1 cellular context compared by ENCODE assay signal in the genomic region with DNA sequence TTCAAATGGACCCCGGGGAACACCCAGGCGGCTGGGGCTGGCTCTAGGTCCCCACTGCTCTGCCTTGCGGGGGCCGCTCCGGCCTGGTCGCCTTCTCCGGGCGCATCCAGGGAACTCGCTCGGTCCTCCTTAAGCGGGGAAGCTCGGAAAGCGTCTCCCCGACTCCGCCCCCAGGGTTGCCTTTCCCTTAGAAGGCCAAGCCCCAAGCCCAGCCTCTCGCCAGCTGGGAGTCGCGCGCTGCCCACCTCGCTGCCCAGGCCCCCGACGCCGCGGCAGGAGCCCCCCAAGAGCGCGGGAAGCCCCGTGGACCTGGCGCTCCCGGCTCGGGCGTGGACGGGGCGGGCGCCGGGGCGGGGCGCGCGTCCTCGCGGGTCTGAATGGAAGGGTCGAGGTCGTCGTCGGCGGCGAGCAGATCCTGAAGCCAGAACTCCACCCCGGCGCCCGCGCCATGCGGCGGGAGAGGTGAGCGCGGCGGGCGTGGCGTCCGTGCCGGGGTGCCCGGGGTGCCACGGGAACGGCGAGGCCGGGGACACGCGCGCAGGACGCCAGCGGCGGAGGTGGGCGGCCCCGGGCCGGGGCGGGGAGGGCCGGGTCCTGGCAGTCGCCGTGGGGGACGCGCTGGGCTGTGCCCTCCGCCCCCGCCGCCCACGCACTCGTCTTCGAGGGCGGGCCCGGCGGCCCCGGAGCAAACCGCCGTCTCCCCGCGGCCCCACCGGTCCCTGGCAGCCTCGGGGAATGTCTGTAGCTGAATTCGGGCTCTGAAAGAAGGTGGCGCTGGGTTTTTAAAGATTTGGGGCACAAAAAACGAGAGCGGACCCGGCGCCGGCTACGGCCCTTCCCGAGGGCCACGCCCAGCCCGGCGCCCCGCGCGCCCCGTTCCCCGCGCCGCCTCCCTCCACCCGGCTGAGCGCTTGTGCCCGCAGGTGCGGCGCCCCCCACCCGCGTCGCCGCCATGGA.
TF ChIP-seq lines count a peak whose summit lies in the region.

A gene with protein sequence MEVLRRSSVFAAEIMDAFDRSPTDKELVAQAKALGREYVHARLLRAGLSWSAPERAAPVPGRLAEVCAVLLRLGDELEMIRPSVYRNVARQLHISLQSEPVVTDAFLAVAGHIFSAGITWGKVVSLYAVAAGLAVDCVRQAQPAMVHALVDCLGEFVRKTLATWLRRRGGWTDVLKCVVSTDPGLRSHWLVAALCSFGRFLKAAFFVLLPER (plus strand): TSS at position 214 of the 957 bp plus-strand sequence. CDS start 739 bp downstream, at position 953.

TF ChIP-seq in SK-N-SH treated with all-trans-retinoic acid at 6 μM for 48 hours, 23 proteins besides CTCF, POLR2A, EP300 and RAD21 (continued from another document):
- TF ChIP-seq, protein P1, sequence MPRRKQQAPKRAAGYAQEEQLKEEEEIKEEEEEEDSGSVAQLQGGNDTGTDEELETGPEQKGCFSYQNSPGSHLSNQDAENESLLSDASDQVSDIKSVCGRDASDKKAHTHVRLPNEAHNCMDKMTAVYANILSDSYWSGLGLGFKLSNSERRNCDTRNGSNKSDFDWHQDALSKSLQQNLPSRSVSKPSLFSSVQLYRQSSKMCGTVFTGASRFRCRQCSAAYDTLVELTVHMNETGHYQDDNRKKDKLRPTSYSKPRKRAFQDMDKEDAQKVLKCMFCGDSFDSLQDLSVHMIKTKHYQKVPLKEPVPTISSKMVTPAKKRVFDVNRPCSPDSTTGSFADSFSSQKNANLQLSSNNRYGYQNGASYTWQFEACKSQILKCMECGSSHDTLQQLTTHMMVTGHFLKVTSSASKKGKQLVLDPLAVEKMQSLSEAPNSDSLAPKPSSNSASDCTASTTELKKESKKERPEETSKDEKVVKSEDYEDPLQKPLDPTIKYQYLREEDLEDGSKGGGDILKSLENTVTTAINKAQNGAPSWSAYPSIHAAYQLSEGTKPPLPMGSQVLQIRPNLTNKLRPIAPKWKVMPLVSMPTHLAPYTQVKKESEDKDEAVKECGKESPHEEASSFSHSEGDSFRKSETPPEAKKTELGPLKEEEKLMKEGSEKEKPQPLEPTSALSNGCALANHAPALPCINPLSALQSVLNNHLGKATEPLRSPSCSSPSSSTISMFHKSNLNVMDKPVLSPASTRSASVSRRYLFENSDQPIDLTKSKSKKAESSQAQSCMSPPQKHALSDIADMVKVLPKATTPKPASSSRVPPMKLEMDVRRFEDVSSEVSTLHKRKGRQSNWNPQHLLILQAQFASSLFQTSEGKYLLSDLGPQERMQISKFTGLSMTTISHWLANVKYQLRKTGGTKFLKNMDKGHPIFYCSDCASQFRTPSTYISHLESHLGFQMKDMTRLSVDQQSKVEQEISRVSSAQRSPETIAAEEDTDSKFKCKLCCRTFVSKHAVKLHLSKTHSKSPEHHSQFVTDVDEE (CRISPR knock-in tag; IDR thresholded peaks at IDR 0.05) = no peak
TF ChIP-seq in SK-N-SH treated with all-trans-retinoic acid at 6 μM for 48 hours: peak in this region for 0.
